ENCODE assay signal across 8 cellular contexts in genomic region chr12:22136604-22137117, GRCh38.
A peak's percentile ranks its signal among the peaks of the same experiment; 100 is the strongest.
DNase-seq lines count a peak whose midpoint lies in the region; ATAC-seq, FAIRE-seq and TF ChIP-seq lines count a peak whose summit lies in the region.
"Not testable (repeated sequence)": the region's sequence is repeated elsewhere in the genome, so short reads cannot be mapped to it uniquely, and the experiment has no call there.

No MANE protein-coding gene starts in this region.

- not testable (repeated sequence) for H3K4me3 ChIP-seq in H1 (ENCODE audit: extremely low read depth in 1 of 4, insufficient read depth in 2 of 4, low read depth in 3 of 4, low read length in 4 of 4); upper lobe of right lung
- H3K4me3 ChIP-seq in iPS-15b (ENCODE audit: low read depth, low read length), result peak overlapping the region; percentile 35

- not testable (repeated sequence) for H2BK12ac ChIP-seq in H9 (ENCODE audit: insufficient read length, low read depth, low read length); H1 (ENCODE audit: low read depth, low read length)

- not testable (repeated sequence) for H3K79me2 ChIP-seq in H9 (ENCODE audit: insufficient read depth, low read length); H1 (ENCODE audit: control insufficient read depth in 1 of 2, insufficient read depth in 2 of 2, low read length in 2 of 2)

- H3K4me1 ChIP-seq in H9 (ENCODE audit: insufficient read depth, low read length); H1 (replicated peaks in 1 of 4; ENCODE audit: control insufficient read depth in 3 of 4, insufficient read depth in 4 of 4, low read length in 3 of 4); iPS-15b (ENCODE audit: control insufficient read depth, insufficient read depth, low read length); upper lobe of right lung: not testable (repeated sequence)

- POLR2A ChIA-PET in WTC11 (lab: Charles Lee); H1 (lab: Charles Lee; ENCODE audit: partially characterized antibody): not testable (repeated sequence)

- H3K36me3 ChIP-seq in H1 (ENCODE audit: control insufficient read depth in 2 of 4, insufficient read depth in 4 of 4, low read length in 3 of 4); iPS-15b (ENCODE audit: control insufficient read depth, insufficient read depth, low read length); upper lobe of right lung: not testable (repeated sequence)

- not testable (repeated sequence) for H4K91ac ChIP-seq in H9 (ENCODE audit: insufficient read length, low read depth, low read length); H1 (replicated peaks; ENCODE audit: insufficient read length, low read length)

- CTCF ChIA-PET in WTC11 (lab: Charles Lee), result not testable (repeated sequence)
- CTCF ChIA-PET in H1 (lab: Charles Lee; ENCODE audit: partially characterized antibody), result interaction anchor here (3.9 kb wide), 1 partner anchor 15 kb away, joined by 17 read pairs; no protein-coding TSS in a partner anchor

- not testable (repeated sequence) for H3K9ac ChIP-seq in H9 (ENCODE audit: extremely low read depth, insufficient read length, low read length); H1 (replicated peaks in 1 of 4; ENCODE audit: extremely low read depth in 1 of 4, low read depth in 3 of 4, low read length in 3 of 4); iPS-15b (ENCODE audit: low read depth, low read length)

- H2AFZ ChIP-seq in H9 (ENCODE audit: low read length), result peak overlapping the region; percentile 62
- H2AFZ ChIP-seq in H1 (ENCODE audit: low read length), result peak overlapping the region; percentile 89; the same call in 1 of the 2 replicates

- not testable (repeated sequence) for FAIRE-seq in H1 (lab: Jason Lieb, UNC)

- peak overlapping the region; percentile 68 to 93 (median 91); a peak in 3 of 7 replicates for H3K27ac Mint-ChIP-seq in H9
- H3K27ac Mint-ChIP-seq in WTC11, result peak overlapping the region; percentile 86; the same call in 1 of the 2 replicates
- H3K27ac Mint-ChIP-seq in neural crest cell (ENCODE audit: unreplicated experiment), result peak overlapping the region; percentile 1

- no CpG with 5 or more reads among the region's 21 CpGs for WGBS in H9 (ENCODE audit: extremely low coverage, insufficient read length, low lambda C conversion rate)
- 81% methylated on average over 12 of the region's 21 CpGs; no CpG with 5 or more reads in 1 of the 2 experiments for WGBS in H1 (ENCODE audit: extremely low coverage in 1 of 2, insufficient coverage in 1 of 2, insufficient read length in 1 of 2, insufficient replicate concordance in 2 of 2, low coverage in 1 of 2, low lambda C conversion rate in 2 of 2, missing lambda C conversion rate in 1 of 2), 2 experiments

- DNase-seq in DMS53 (lab: John Stamatoyannopoulos, UW) (peak; percentile 67), ELF-1 (ENCODE audit: low read depth, low spot score) (peak; percentile 71), H9 (peak; percentile 39), upper lobe of right lung (peak; percentile 32)
- DNase-seq in WTC11 (ENCODE audit: low spot score); H1 (ENCODE audit: low read depth in 1 of 2, low spot score in 2 of 2); neural crest cell (ENCODE audit: low read depth, low spot score): not testable (repeated sequence)

- H3K4ac ChIP-seq in H9 (ENCODE audit: low read depth, low read length); H1 (replicated peaks; ENCODE audit: insufficient read length, low read depth, low read length): not testable (repeated sequence)

- H2BK120ac ChIP-seq in H9 (ENCODE audit: low read depth, low read length, poor library complexity, severe bottlenecking); H1 (replicated peaks; ENCODE audit: low read depth, low read length): not testable (repeated sequence)

- TF ChIP-seq RAD21 in H1 (IDR thresholded peaks at IDR 0.05 in 1 of 2, conservative IDR thresholded peaks at IDR 0.05 in 1 of 2; ENCODE audit: low read depth in 2 of 2, low read length in 2 of 2), result not testable (repeated sequence)

- TF ChIP-seq CTCF in H9 (conservative IDR thresholded peaks at IDR 0.05); WTC11 (IDR thresholded peaks at IDR 0.05); H1 (IDR thresholded peaks at IDR 0.05; ENCODE audit: control extremely low read depth in 1 of 3, insufficient read depth in 1 of 3, low read depth in 1 of 3, low read length in 3 of 3); neural crest cell (conservative IDR thresholded peaks at IDR 0.05); upper lobe of right lung (IDR thresholded peaks at IDR 0.05): not testable (repeated sequence)

- H3K4me3 Mint-ChIP-seq in H9, WTC11: not testable (repeated sequence)
- peak overlapping the region; percentile 19 for H3K4me3 Mint-ChIP-seq in neural crest cell

- not testable (repeated sequence) for TF ChIP-seq EP300 in H1 (IDR thresholded peaks at IDR 0.05; ENCODE audit: borderline replicate concordance in 1 of 2, low read depth in 2 of 2, low read length in 2 of 2)

- not testable (repeated sequence) for H4K20me1 ChIP-seq in H9 (ENCODE audit: control insufficient read depth, insufficient read depth, insufficient read length); H1 (replicated peaks in 1 of 2; ENCODE audit: control insufficient read depth in 1 of 2, insufficient read depth in 2 of 2, low read length in 2 of 2)

- H2BK20ac ChIP-seq in H9 (ENCODE audit: low read depth, low read length, poor library complexity, severe bottlenecking); H1 (ENCODE audit: low read length): not testable (repeated sequence)

- not testable (repeated sequence) for H3K36me3 Mint-ChIP-seq in H9 (ENCODE audit: insufficient read depth in 1 of 3, low read depth in 3 of 3); WTC11; neural crest cell (ENCODE audit: low read depth)

- TF ChIP-seq POLR2A in H1 (IDR thresholded peaks at IDR 0.05; ENCODE audit: control extremely low read depth in 1 of 2, low read depth in 2 of 2, low read length in 2 of 2), result not testable (repeated sequence)

- H3K18ac ChIP-seq in H9 (ENCODE audit: insufficient read length, low read depth, low read length), result peak overlapping the region; percentile 82
- H3K18ac ChIP-seq in H1 (ENCODE audit: extremely low read depth, low read length), result not testable (repeated sequence)

- H3T11ph ChIP-seq in H9 (ENCODE audit: low read length), result not testable (repeated sequence)

- peak overlapping the region; percentile 57; the same call in 1 of the 2 replicates for H3K14ac ChIP-seq in H9 (ENCODE audit: insufficient read depth, low read length)
- H3K14ac ChIP-seq in H1 (ENCODE audit: insufficient read length), result not testable (repeated sequence)

- not testable (repeated sequence) for H3K27me3 Mint-ChIP-seq in H9 (ENCODE audit: low read depth); WTC11 (ENCODE audit: low read depth); neural crest cell (ENCODE audit: low read depth)

- not testable (repeated sequence) for H3K23me2 ChIP-seq in H9 (ENCODE audit: insufficient read length, low read depth, low read length, poor library complexity, severe bottlenecking); H1 (ENCODE audit: low read depth, low read length)

- H2AK5ac ChIP-seq in H9 (ENCODE audit: insufficient read length, low read length); H1 (ENCODE audit: low read depth, low read length): not testable (repeated sequence)

- not testable (repeated sequence) for H3K79me1 ChIP-seq in H9 (ENCODE audit: insufficient read depth, low read depth, low read length, poor library complexity, severe bottlenecking); H1 (ENCODE audit: low read depth, low read length)

- H4K5ac ChIP-seq in H9 (ENCODE audit: insufficient read length, low read depth, low read length); H1 (ENCODE audit: insufficient read length, low read depth, low read length): not testable (repeated sequence)

- H3K23ac ChIP-seq in H9 (ENCODE audit: insufficient read length, low read depth, low read length); H1 (ENCODE audit: insufficient read length): not testable (repeated sequence)

- not testable (repeated sequence) for H2BK5ac ChIP-seq in H9 (ENCODE audit: insufficient read length, low read length); H1 (ENCODE audit: low read depth, low read length)

- not testable (repeated sequence) for H3K56ac ChIP-seq in H9 (ENCODE audit: insufficient read length, low read depth, low read length); H1 (replicated peaks; ENCODE audit: insufficient read length, low read depth, low read length)

- H3K27me3 ChIP-seq in H9 (ENCODE audit: insufficient read depth, low read length); H1 (replicated peaks in 1 of 4; ENCODE audit: control insufficient read depth in 3 of 4, extremely low read depth in 1 of 4, insufficient read depth in 3 of 4, low read length in 3 of 4); iPS-15b (ENCODE audit: control insufficient read depth, insufficient read depth, low read length); upper lobe of right lung: not testable (repeated sequence)

- H3K4me1 Mint-ChIP-seq in H9, WTC11, neural crest cell: not testable (repeated sequence)

- H3K27ac ChIP-seq in H9 (ENCODE audit: insufficient read length, low read depth, low read length); upper lobe of right lung: not testable (repeated sequence)
- H3K27ac ChIP-seq in H1 (ENCODE audit: low read depth, low read length), result peak overlapping the region; percentile 59; the same call in 1 of the 2 replicates

- ATAC-seq in WTC11, upper lobe of right lung: not testable (repeated sequence)

- H3K4me2 ChIP-seq in H9 (ENCODE audit: insufficient read depth, insufficient read length, low read length); H1 (ENCODE audit: insufficient read depth in 1 of 2, low read depth in 2 of 2, low read length in 2 of 2): not testable (repeated sequence)

- intact Hi-C loops in upper lobe of right lung (cut with DNase I), result not testable (repeated sequence)

- not testable (repeated sequence) for H3K9me3 ChIP-seq in H9 (ENCODE audit: control insufficient read depth, low read depth, low read length); H1 (ENCODE audit: insufficient read depth in 2 of 2, low read depth in 1 of 2, low read length in 1 of 2); iPS-15b (ENCODE audit: control insufficient read depth, insufficient read depth, low read length); upper lobe of right lung

- H3K9me3 Mint-ChIP-seq in H9, result peaks cover 4 to 11% of the 10 kb centered on the region in 2 experiments; a peak in 3 of 5 replicates
- H3K9me3 Mint-ChIP-seq in WTC11, result peaks cover 22% of the 10 kb centered on the region
- not testable (repeated sequence) for H3K9me3 Mint-ChIP-seq in neural crest cell

- not testable (repeated sequence) for H2BK15ac ChIP-seq in H9 (ENCODE audit: low read depth, low read length); H1 (ENCODE audit: low read length)

- not testable (repeated sequence) for H4K8ac ChIP-seq in H9 (replicated peaks; ENCODE audit: insufficient read length, low read depth, low read length)
- peak overlapping the region; percentile 92; the same call in 1 of the 2 replicates for H4K8ac ChIP-seq in H1 (ENCODE audit: extremely low read depth, insufficient read depth, low read length)

Comparison
In these comparisons a context has a peak if more than half of its experiments do, and no peak if none do; other contexts are left out.
1. H3K27ac Mint-ChIP-seq: peak in every context shown above with its lines; median percentile 91 in H9; 86 in WTC11; 1 in neural crest cell.